17 cellular contexts compared by ENCODE assay signal in genomic region chr6:2809015-2809414, GRCh38. TPM values are rescaled to one million over a fixed set of nuclear protein-coding genes. Genes with fewer than 3 reads are reported as not detected.
A peak's percentile ranks its signal among the peaks of the same experiment; 100 is the strongest.
DNase-seq lines count a peak whose midpoint lies in the region; ATAC-seq, FAIRE-seq and TF ChIP-seq lines count a peak whose summit lies in the region.
"Had no signal": no experiment of that assay in that cellular context is flagged by ENCODE, and none has a peak within 500 bp of the region (broad histone marks: within the 10 kb centered on the region; RNA-seq: fewer than 3 reads in every experiment).

No MANE protein-coding gene starts in this region.

- no peaks in the 10 kb centered on the region for H4K20me1 ChIP-seq in HepG2 (ENCODE audit: insufficient read depth, low read length)

- H3K27ac ChIP-seq in epithelial cell of prostate (peak overlapping the region; percentile 97), HepG2 (ENCODE audit: extremely low read length, insufficient read depth, low read length) (peak overlapping the region; percentile 18), aorta (ENCODE audit: low read depth in 1 of 2, low read length in 2 of 2) (no peak overlapping the region)

- no peak overlapping the region for H2AFZ ChIP-seq in HepG2 (ENCODE audit: low read length)

- H3K4me2 ChIP-seq in HepG2 (ENCODE audit: low read depth, low read length): peak overlapping the region; percentile 18; the same call in 1 of the 2 replicates

- ATAC-seq in HepG2 (peak; percentile 77), HG03342 (IDR thresholded peaks at IDR 0.05; ENCODE audit: unreplicated experiment) (no peak), aorta (ENCODE audit: low FRiP score) (no peak), SK-N-SH treated with all-trans-retinoic acid at 6 μM for 48 hours (no peak)

- WGBS in HepG2 (ENCODE audit: low lambda C conversion rate): 8% methylated on average over 2 of the region's 2 CpGs
- 91 to 93% methylated on average over 2 of the region's 2 CpGs for WGBS in aorta, 2 donors

- TF ChIP-seq RAD21 in HepG2 (CRISPR knock-in tag; IDR thresholded peaks at IDR 0.05): no peak

- BruUV-seq in HepG2 (replicated peaks; lab: Mats Ljungman, UMichigan): no TSS peak

- CTCF ChIA-PET in HepG2 (lab: Yijun Ruan, JAX; ENCODE audit: low intra/inter-chr PET ratio, low total read pairs): no interaction called here

- in situ Hi-C loops in SK-MEL-5 (cut with HindIII; ENCODE audit: low pct_unique_long_range_greater_than_20kb, low sequenced_read_pairs): no loop called here
- in situ Hi-C loops in HepG2 (cut with HindIII; ENCODE audit: extremely low pct_ligation_motif_present, low pct_unique_long_range_greater_than_20kb): no loop called here

- DNase-seq in SK-MEL-5 (ENCODE audit: low read depth, low spot score) (peak; percentile 51), epithelial cell of prostate (ENCODE audit: low read depth, low spot score) (no peak), HepG2 (ENCODE audit: low spot score) (peak; percentile 68), aorta (no peak), DMS 273 (lab: John Stamatoyannopoulos, UW; ENCODE audit: unreplicated experiment) (no peak)
- DNase-seq: BE2C; CD4-positive, alpha-beta memory T cell; DMS 273 treated with DMSO at 0.1 percent for 48 hours; GOT3; KBM-7; NCI-H1092 treated with DMSO at 0.1 percent for 48 hours; NCI-H1694 treated with DMSO at 0.1 percent for 48 hours; NCI-H524; OCI-M1 had no signal

- TF ChIP-seq CTCF in HepG2 (CRISPR knock-in tag; IDR thresholded peaks at IDR 0.05): no peak

- FAIRE-seq in HepG2 (lab: Jason Lieb, UNC): peak; percentile 48
- FAIRE-seq: HTR-8/SVneo had no signal

- H3K4me1 ChIP-seq in HepG2 (ENCODE audit: insufficient read depth, low read length) (peaks cover 44% of the 10 kb centered on the region), aorta (ENCODE audit: control insufficient read depth in 1 of 2, insufficient read depth in 2 of 2, low read length in 2 of 2) (peaks cover 0 to 5% of the 10 kb centered on the region in 2 donors)
- H3K4me1 ChIP-seq: BE2C had no signal

- intact Hi-C loops in HepG2 (cut with micrococcal nuclease; ENCODE audit: unreplicated experiment) (loop anchor here (2.0 kb wide), 1 partner anchor 32 kb away; the partner anchor contains the start of gene SERPINB1), aorta (cut with DNase I) (no loop called here)

- no peaks in the 10 kb centered on the region for H3K79me2 ChIP-seq in HepG2 (ENCODE audit: insufficient read depth, low read length)

- H3K27me3 ChIP-seq in HepG2 (ENCODE audit: control insufficient read depth in 1 of 2, insufficient read depth in 2 of 2, low read length in 2 of 2): no peaks in the 10 kb centered on the region
- no peaks in the 10 kb centered on the region for H3K27me3 ChIP-seq in aorta (ENCODE audit: control insufficient read depth in 1 of 2, insufficient read depth in 2 of 2, low read length in 1 of 2)
- H3K27me3 ChIP-seq: BE2C had no signal

- TF ChIP-seq EP300 in HepG2 (IDR thresholded peaks at IDR 0.05; ENCODE audit: low read depth in 2 of 2, low read length in 2 of 2) (peak in 1 of 2 experiments; percentile 61; a peak in 2 of 4 replicates), HepG2 (CRISPR knock-in tag; IDR thresholded peaks at IDR 0.05; ENCODE audit: borderline replicate concordance) (no peak)

- H3K9me3 ChIP-seq in HepG2 (ENCODE audit: low read length) (no peaks in the 10 kb centered on the region), aorta (ENCODE audit: control insufficient read depth, low read length) (no peaks in the 10 kb centered on the region)
- H3K9me3 ChIP-seq: BE2C had no signal

- H3K36me3 ChIP-seq in HepG2 (replicated peaks in 1 of 2; ENCODE audit: control insufficient read depth in 1 of 2, insufficient read depth in 2 of 2, low read length in 2 of 2) (no peaks in the 10 kb centered on the region), aorta (ENCODE audit: control insufficient read depth in 1 of 2, insufficient read depth in 2 of 2, low read length in 1 of 2) (no peaks in the 10 kb centered on the region)
- H3K36me3 ChIP-seq: BE2C had no signal

- POLR2A ChIA-PET in HepG2 (lab: Yijun Ruan, JAX): interaction anchor here (1.0 to 2.1 kb wide), 3 partner anchors 10 to 33 kb away, joined by 3 to 7 read pairs (median 3); partner anchors contain the start of gene SERPINB1

- H3K4me3 ChIP-seq in HepG2 (replicated peaks in 1 of 3; ENCODE audit: insufficient read depth in 1 of 3, low read depth in 2 of 3, low read length in 3 of 3) (no peak overlapping the region), aorta (ENCODE audit: low read length in 2 of 2) (no peak overlapping the region)

- H3K9ac ChIP-seq in HepG2 (ENCODE audit: insufficient read depth, low read depth, low read length): no peak overlapping the region

- no peak for TF ChIP-seq POLR2A in HepG2 (IDR thresholded peaks at IDR 0.05; ENCODE audit: insufficient read depth in 1 of 2, low read depth in 2 of 2, low read length in 2 of 2)

RNA-seq across cellular contexts. Expression of gene SERPINB1, which starts 32.6 kb away (rescaled TPM):
- 3.7 and 4.4 TPM in 2 replicates for total RNA-seq in SK-MEL-5 (2014; rRNA removed; shearing (Covaris generic))
- polyA plus RNA-seq in SK-MEL-5 (2015; cell fraction: cytosol; rRNA removed): 5.8 and 7.5 TPM in 2 replicates
- polyA plus RNA-seq in SK-MEL-5 (2015; cell fraction: nucleus; rRNA removed): 1.3 and 3.2 TPM in 2 replicates
- total RNA-seq in HepG2 (2016; rRNA removed; fragmentation: Illumina TruSeq; extraction: Trizol): 41.4 and 60.1 TPM in 2 replicates
- 22.9 and 24.8 TPM in 2 replicates for total RNA-seq in HepG2 (2016; cell fraction: cytosol; rRNA removed; fragmentation: Illumina TruSeq; extraction: Trizol; ENCODE audit: low read depth)
- 40.1 and 52.3 TPM in 2 replicates for total RNA-seq in HepG2 (2016; cell fraction: insoluble cytoplasmic fraction; rRNA removed; fragmentation: Illumina TruSeq; extraction: Trizol)
- total RNA-seq in HepG2 (2016; cell fraction: membrane; rRNA removed; fragmentation: Illumina TruSeq; extraction: Trizol): 38.4 and 42.1 TPM in 2 replicates
- total RNA-seq in HepG2 (2016; cell fraction: nucleus; rRNA removed; fragmentation: Illumina TruSeq; extraction: Trizol): 23.4 and 26.0 TPM in 2 replicates
- 48.7 and 60.5 TPM in 2 replicates for polyA plus RNA-seq in HepG2 (2011; rRNA removed)
- polyA plus RNA-seq in HepG2 (2011; cell fraction: cytosol; rRNA removed): 35.1 and 50.0 TPM in 2 replicates
- 16.6 and 20.7 TPM in 2 replicates for polyA plus RNA-seq in HepG2 (2011; cell fraction: nucleus; rRNA removed)
- polyA plus RNA-seq in HepG2 (2012): 55.8 and 68.9 TPM in 2 replicates
- 37.2 and 40.1 TPM in 2 replicates for polyA plus RNA-seq in HepG2 (2016; cell fraction: cytosol; fragmentation: Illumina TruSeq; extraction: Trizol; ENCODE audit: low read depth)
- polyA plus RNA-seq in HepG2 (2016; cell fraction: insoluble cytoplasmic fraction; fragmentation: Illumina TruSeq; extraction: Trizol; ENCODE audit: low read depth): 67.5 and 71.1 TPM in 2 replicates
- 42.6 and 44.3 TPM in 2 replicates for polyA plus RNA-seq in HepG2 (2016; cell fraction: membrane; fragmentation: Illumina TruSeq; extraction: Trizol; ENCODE audit: low read depth)
- polyA plus RNA-seq in HepG2 (2016; cell fraction: nucleus; fragmentation: Illumina TruSeq; extraction: Trizol; ENCODE audit: insufficient read depth, low read depth): 39.9 and 41.4 TPM in 2 replicates
- polyA minus RNA-seq in HepG2 (2011; rRNA and poly(A)+ RNA removed; ENCODE audit: low replicate concordance): 29.1 and 31.0 TPM in 2 replicates
- polyA minus RNA-seq in HepG2 (2011; cell fraction: cytosol; rRNA and poly(A)+ RNA removed): 46.4 and 51.7 TPM in 2 replicates
- polyA minus RNA-seq in HepG2 (2011; cell fraction: nucleus; rRNA and poly(A)+ RNA removed): 32.6 and 44.3 TPM in 2 replicates
- 10 to 100 TPM; 42.8 to 46.6 TPM for total RNA-seq in aorta
- 10 to 100 TPM; 30.2 to 59.5 TPM for polyA plus RNA-seq in aorta

RNA-seq across cellular contexts. Expression of gene WRNIP1, which starts 43.8 kb away (rescaled TPM):
- 88.1 and 96.8 TPM in 2 replicates for total RNA-seq in SK-MEL-5 (2014; rRNA removed; shearing (Covaris generic))
- 82.1 and 88.4 TPM in 2 replicates for polyA plus RNA-seq in SK-MEL-5 (2015; cell fraction: cytosol; rRNA removed)
- polyA plus RNA-seq in SK-MEL-5 (2015; cell fraction: nucleus; rRNA removed): 53.5 and 68.0 TPM in 2 replicates
- 88.9 and 90.3 TPM in 2 replicates for total RNA-seq in HepG2 (2016; rRNA removed; fragmentation: Illumina TruSeq; extraction: Trizol)
- total RNA-seq in HepG2 (2016; cell fraction: cytosol; rRNA removed; fragmentation: Illumina TruSeq; extraction: Trizol; ENCODE audit: low read depth): 14.5 and 15.0 TPM in 2 replicates
- total RNA-seq in HepG2 (2016; cell fraction: insoluble cytoplasmic fraction; rRNA removed; fragmentation: Illumina TruSeq; extraction: Trizol): 82.7 and 90.1 TPM in 2 replicates
- total RNA-seq in HepG2 (2016; cell fraction: membrane; rRNA removed; fragmentation: Illumina TruSeq; extraction: Trizol): 49.2 and 50.7 TPM in 2 replicates
- total RNA-seq in HepG2 (2016; cell fraction: nucleus; rRNA removed; fragmentation: Illumina TruSeq; extraction: Trizol): 48.4 and 54.7 TPM in 2 replicates
- polyA plus RNA-seq in HepG2 (2011; rRNA removed): 73.4 and 77.7 TPM in 2 replicates
- polyA plus RNA-seq in HepG2 (2011; cell fraction: cytosol; rRNA removed): 83.3 and 106 TPM in 2 replicates
- 69.3 and 70.9 TPM in 2 replicates for polyA plus RNA-seq in HepG2 (2011; cell fraction: nucleus; rRNA removed)
- 57.7 and 65.4 TPM in 2 replicates for polyA plus RNA-seq in HepG2 (2012)
- polyA plus RNA-seq in HepG2 (2016; cell fraction: cytosol; fragmentation: Illumina TruSeq; extraction: Trizol; ENCODE audit: low read depth): 15.1 and 16.9 TPM in 2 replicates
- 96.1 and 98.5 TPM in 2 replicates for polyA plus RNA-seq in HepG2 (2016; cell fraction: insoluble cytoplasmic fraction; fragmentation: Illumina TruSeq; extraction: Trizol; ENCODE audit: low read depth)
- 36.1 and 39.8 TPM in 2 replicates for polyA plus RNA-seq in HepG2 (2016; cell fraction: membrane; fragmentation: Illumina TruSeq; extraction: Trizol; ENCODE audit: low read depth)
- 90.6 and 97.4 TPM in 2 replicates for polyA plus RNA-seq in HepG2 (2016; cell fraction: nucleus; fragmentation: Illumina TruSeq; extraction: Trizol; ENCODE audit: insufficient read depth, low read depth)
- polyA minus RNA-seq in HepG2 (2011; rRNA and poly(A)+ RNA removed; ENCODE audit: low replicate concordance): 73.1 and 84.7 TPM in 2 replicates
- polyA minus RNA-seq in HepG2 (2011; cell fraction: cytosol; rRNA and poly(A)+ RNA removed): 32.4 and 32.5 TPM in 2 replicates
- 39.9 and 43.4 TPM in 2 replicates for polyA minus RNA-seq in HepG2 (2011; cell fraction: nucleus; rRNA and poly(A)+ RNA removed)
- total RNA-seq in aorta: 10 to 100 TPM; 36.8 to 39.7 TPM
- polyA plus RNA-seq in aorta: 10 to 100 TPM; 23.2 to 40.3 TPM

RNA-seq across cellular contexts. Expression of gene MYLK4, which starts 58.3 kb away (rescaled TPM):
- 0.24 and 0.34 TPM in 2 replicates for total RNA-seq in SK-MEL-5 (2014; rRNA removed; shearing (Covaris generic))
- 0.11 and 0.51 TPM in 2 replicates for polyA plus RNA-seq in SK-MEL-5 (2015; cell fraction: cytosol; rRNA removed)
- polyA plus RNA-seq in SK-MEL-5 (2015; cell fraction: nucleus; rRNA removed): 2.4 and 2.6 TPM in 2 replicates
- total RNA-seq in HepG2 (2016; rRNA removed; fragmentation: Illumina TruSeq; extraction: Trizol) (0.15 and 0.29 TPM in 2 replicates), aorta (1 to 10 TPM; 1.4 to 1.7 TPM)
- total RNA-seq in HepG2 (2016; cell fraction: cytosol; rRNA removed; fragmentation: Illumina TruSeq; extraction: Trizol; ENCODE audit: low read depth): 0.09 and 0.10 TPM in 2 replicates
- 0.16 and 0.32 TPM in 2 replicates for total RNA-seq in HepG2 (2016; cell fraction: insoluble cytoplasmic fraction; rRNA removed; fragmentation: Illumina TruSeq; extraction: Trizol)
- 0.03 and 0.10 TPM in 2 replicates for total RNA-seq in HepG2 (2016; cell fraction: membrane; rRNA removed; fragmentation: Illumina TruSeq; extraction: Trizol)
- 0.31 and 0.34 TPM in 2 replicates for total RNA-seq in HepG2 (2016; cell fraction: nucleus; rRNA removed; fragmentation: Illumina TruSeq; extraction: Trizol)
- polyA plus RNA-seq in HepG2 (2011; rRNA removed) (0.26 and 0.46 TPM in 2 replicates), aorta (1 to 10 TPM in 1 of 2 donors, under 1 TPM in 1; 0.38 to 2.5 TPM)
- 0.07 and 0.17 TPM in 2 replicates for polyA plus RNA-seq in HepG2 (2011; cell fraction: cytosol; rRNA removed)
- 1.3 and 2.2 TPM in 2 replicates for polyA plus RNA-seq in HepG2 (2011; cell fraction: nucleus; rRNA removed)
- polyA plus RNA-seq in HepG2 (2012): 0.49 and 0.50 TPM in 2 replicates
- polyA plus RNA-seq in HepG2 (2016; cell fraction: cytosol; fragmentation: Illumina TruSeq; extraction: Trizol; ENCODE audit: low read depth): 0.02 TPM in 1 of 2 replicates, not detected in the other
- 0.11 and 0.14 TPM in 2 replicates for polyA plus RNA-seq in HepG2 (2016; cell fraction: insoluble cytoplasmic fraction; fragmentation: Illumina TruSeq; extraction: Trizol; ENCODE audit: low read depth)
- 0.06 and 0.08 TPM in 2 replicates for polyA plus RNA-seq in HepG2 (2016; cell fraction: membrane; fragmentation: Illumina TruSeq; extraction: Trizol; ENCODE audit: low read depth)
- polyA plus RNA-seq in HepG2 (2016; cell fraction: nucleus; fragmentation: Illumina TruSeq; extraction: Trizol; ENCODE audit: insufficient read depth, low read depth): 0.44 and 0.70 TPM in 2 replicates
- polyA minus RNA-seq in HepG2 (2011; rRNA and poly(A)+ RNA removed; ENCODE audit: low replicate concordance): 0.10 and 0.33 TPM in 2 replicates
- polyA minus RNA-seq in HepG2 (2011; cell fraction: cytosol; rRNA and poly(A)+ RNA removed): 0.09 TPM in 1 of 2 replicates, not detected in the other
- polyA minus RNA-seq in HepG2 (2011; cell fraction: nucleus; rRNA and poly(A)+ RNA removed): 0.64 and 0.87 TPM in 2 replicates

Comparison
In these comparisons a context has a peak if more than half of its experiments do, and no peak if none do; other contexts are left out.
1. DNase-seq: peak in SK-MEL-5 (single experiment) and HepG2 (single experiment); none in epithelial cell of prostate (single experiment), aorta (0 of 2) and DMS 273 (single experiment).
2. H3K27ac ChIP-seq: peak in epithelial cell of prostate (single experiment) and HepG2 (single experiment); none in aorta (0 of 2).